Comparison of ENCODE assay signal across 9 cellular contexts in genomic region chr16:3171181-3171854, GRCh38. TPM values are rescaled to one million over a fixed set of nuclear protein-coding genes. Genes with fewer than 3 reads are reported as not detected.
DNase-seq lines count a peak whose midpoint lies in the region; ATAC-seq and TF ChIP-seq lines count a peak whose summit lies in the region.
"Had no signal": no experiment of that assay in that cellular context is flagged by ENCODE, and none has a peak within 500 bp of the region (broad histone marks: within the 10 kb centered on the region; RNA-seq: fewer than 3 reads in every experiment).

No MANE protein-coding gene starts in this region.

- intact Hi-C loops in ascending aorta (cut with DNase I), result no loop called here

- peaks cover 6 to 9% of the 10 kb centered on the region in 2 donors for H3K4me1 ChIP-seq in ascending aorta
- H3K4me1 ChIP-seq in neuron (ENCODE audit: insufficient read depth, low read length), result peaks cover 14% of the 10 kb centered on the region

- peak; percentile 62 for ATAC-seq in GM18502 (IDR thresholded peaks at IDR 0.05; ENCODE audit: poor library complexity, unreplicated experiment)

- in situ Hi-C loops in G401 (cut with HindIII; ENCODE audit: low sequenced_read_pairs), result no loop called here

- H3K9me3 ChIP-seq in ascending aorta (no peaks in the 10 kb centered on the region), neuron (ENCODE audit: low read length) (no peaks in the 10 kb centered on the region)

- peaks cover 31% of the 10 kb centered on the region for H3K27me3 ChIP-seq in ascending aorta
- peaks cover 71% of the 10 kb centered on the region for H3K27me3 ChIP-seq in neuron (ENCODE audit: insufficient read depth, low read length)

- DNase-seq in MV-4-11 (lab: John Stamatoyannopoulos, UW) (peak; percentile 27), ascending aorta (ENCODE audit: low spot score in 2 of 2) (no peak), Kasumi-1 (lab: John Stamatoyannopoulos, UW) (no peak), foreskin melanocyte (no peak), G401 (ENCODE audit: low spot score) (no peak), substantia nigra (lab: John Stamatoyannopoulos, UW) (no peak)

- no peak for TF ChIP-seq CTCF in ascending aorta (IDR thresholded peaks at IDR 0.05)

- H3K4me3 ChIP-seq in ascending aorta (peak overlapping the region; percentile 14 to 53), neuron (ENCODE audit: low read length) (peak overlapping the region; percentile 23)

- H3K27ac ChIP-seq in ascending aorta (no peak overlapping the region), substantia nigra (ENCODE audit: low read depth, low read length, poor library complexity, severe bottlenecking) (no peak overlapping the region)
- H3K27ac ChIP-seq: HL-60 had no signal

- H2AFZ ChIP-seq in neuron (ENCODE audit: low read depth, low read length), result no peak overlapping the region

- H3K36me3 ChIP-seq in ascending aorta (no peaks in the 10 kb centered on the region), neuron (ENCODE audit: insufficient read depth, low read length) (no peaks in the 10 kb centered on the region)

RNA-seq across cellular contexts. Expression of gene OR1F1, which starts 16.7 kb away (rescaled TPM):
- not detected for total RNA-seq in ascending aorta
- total RNA-seq in G401 (2014; rRNA removed; shearing (Covaris generic)), result not detected in 2 replicates

RNA-seq across cellular contexts. Expression of gene ZNF213, which starts 36.5 kb away (rescaled TPM):
- total RNA-seq in ascending aorta, result 25.3 TPM
- total RNA-seq in G401 (2014; rRNA removed; shearing (Covaris generic)), result 0.31 and 0.61 TPM in 2 replicates

RNA-seq across cellular contexts. Expression of gene ZNF205, which starts 58.9 kb away (rescaled TPM):
- total RNA-seq in ascending aorta, result 49.8 TPM
- 21.3 and 27.6 TPM in 2 replicates for total RNA-seq in G401 (2014; rRNA removed; shearing (Covaris generic))

Comparison
In these comparisons a context has a peak if more than half of its experiments do, and no peak if none do; other contexts are left out.
1. RNA of gene ZNF213, which starts 36.5 kb away (total RNA-seq): 25.3 TPM in ascending aorta (single experiment); 0.31 to 0.61 TPM in G401; every median in the first group is over 10 times any median in the second.